13 cellular contexts compared by ENCODE assay signal in the genomic region with DNA sequence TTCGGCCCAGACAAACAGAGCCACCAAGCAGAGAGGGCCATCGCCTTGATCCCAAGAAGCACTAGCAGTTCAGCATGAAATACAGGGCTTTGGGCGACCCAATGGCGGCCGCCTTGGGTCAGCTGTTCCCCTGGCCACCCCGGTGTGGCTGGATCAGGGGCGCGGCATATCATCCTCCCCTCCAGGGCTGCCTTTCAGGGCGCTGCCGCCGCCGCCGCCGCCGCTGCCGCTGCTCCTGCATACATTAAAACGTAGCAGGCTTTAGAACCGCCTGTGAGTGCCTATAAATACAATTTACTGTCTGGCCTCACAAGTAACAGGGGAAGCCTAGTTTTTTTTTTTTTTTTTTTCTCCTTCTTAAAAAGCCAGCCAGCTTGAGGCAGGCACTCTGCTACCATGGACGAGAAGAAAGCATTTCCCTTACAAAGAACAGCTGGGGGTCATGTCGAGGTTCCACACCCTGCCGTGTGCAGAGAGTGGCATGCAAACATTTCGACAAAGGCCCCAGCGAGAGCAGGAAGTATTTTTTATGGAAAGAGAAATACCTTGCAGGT. TPM values are rescaled to one million over a fixed set of nuclear protein-coding genes. Genes with fewer than 3 reads are reported as not detected.
A peak's percentile ranks its signal among the peaks of the same experiment; 100 is the strongest.
DNase-seq lines count a peak whose midpoint lies in the region; ATAC-seq and TF ChIP-seq lines count a peak whose summit lies in the region.
"Had no signal": no experiment of that assay in that cellular context is flagged by ENCODE, and none has a peak within 500 bp of the region (broad histone marks: within the 10 kb centered on the region; RNA-seq: fewer than 3 reads in every experiment).

No MANE protein-coding gene starts in this region.

- H3K9ac ChIP-seq in HUES6 (ENCODE audit: low read length) = peak overlapping the region; percentile 86

- H3K27ac ChIP-seq in HUES6 (ENCODE audit: low read depth, low read length) (peak overlapping the region; percentile 94), prostate gland (peak overlapping the region in 1 of 2 donors; percentile 38), tibial nerve (no peak overlapping the region)
- H3K27ac ChIP-seq: esophagus squamous epithelium, testis had no signal

- intact Hi-C loops in prostate gland (cut with DNase I) = no loop called here

- no peak for TF ChIP-seq EP300 in tibial nerve (IDR thresholded peaks at IDR 0.05)

- peaks cover 34% of the 10 kb centered on the region for H3K4me1 Mint-ChIP-seq in glutamatergic neuron (ENCODE audit: low read depth, unreplicated experiment)

- peaks cover 4% of the 10 kb centered on the region for H3K9me3 Mint-ChIP-seq in glutamatergic neuron (ENCODE audit: unreplicated experiment)

- H3K36me3 ChIP-seq in HUES6 (ENCODE audit: control insufficient read depth, insufficient read depth, low read length) (peaks cover 51% of the 10 kb centered on the region), prostate gland (peaks cover 0 to 1% of the 10 kb centered on the region in 2 donors), tibial nerve (peaks cover 0 to 70% (median 0%) of the 10 kb centered on the region in 3 donors)

- ATAC-seq in left lobe of liver (no peak), HG03439 (IDR thresholded peaks at IDR 0.05; ENCODE audit: unreplicated experiment) (no peak)

- H3K27me3 ChIP-seq in HUES6 (ENCODE audit: control insufficient read depth, insufficient read depth, low read length) (no peaks in the 10 kb centered on the region), prostate gland (replicated peaks; ENCODE audit: insufficient read depth) (no peaks in the 10 kb centered on the region), tibial nerve (no peaks in the 10 kb centered on the region)
- H3K27me3 ChIP-seq: esophagus squamous epithelium, testis had no signal

- peak overlapping the region; percentile 87 for H3K27ac Mint-ChIP-seq in glutamatergic neuron (ENCODE audit: unreplicated experiment)

- peak overlapping the region; percentile 67 for H3K4me3 Mint-ChIP-seq in glutamatergic neuron (ENCODE audit: unreplicated experiment)

- WGBS in prostate gland = 33% methylated on average over 23 of the region's 23 CpGs
- WGBS in tibial nerve, 2 donors = 65 to 66% methylated on average over 23 of the region's 23 CpGs

- DNase-seq in NCI-H510A (lab: John Stamatoyannopoulos, UW) (peak; percentile 32), glutamatergic neuron (peak; percentile 65), prostate gland (ENCODE audit: low spot score) (peak; percentile 55), left lobe of liver (ENCODE audit: low spot score) (no peak), tibial nerve (ENCODE audit: low spot score in 2 of 2) (no peak), foreskin melanocyte (no peak)
- DNase-seq: activated T-cell treated with anti-CD3 and anti-CD28 coated beads, Interleukin-2, amount 50 U/mL, for 1 hour; esophagus squamous epithelium; Kasumi-1; kidney glomerular epithelial cell; testis had no signal

- TF ChIP-seq POLR2A in prostate gland (IDR thresholded peaks at IDR 0.05) (no peak), tibial nerve (IDR thresholded peaks at IDR 0.05) (no peak)

- H3K27me3 Mint-ChIP-seq in glutamatergic neuron (ENCODE audit: unreplicated experiment) = peaks cover 2% of the 10 kb centered on the region

- TF ChIP-seq CTCF in glutamatergic neuron (IDR thresholded peaks at IDR 0.05; ENCODE audit: partially characterized antibody, unreplicated experiment) = no peak
- no peak for TF ChIP-seq CTCF in prostate gland (IDR thresholded peaks at IDR 0.05)
- no peak for TF ChIP-seq CTCF in tibial nerve (IDR thresholded peaks at IDR 0.05)

- H3K4me3 ChIP-seq in HUES6 (ENCODE audit: low read depth, low read length) (peak overlapping the region; percentile 39), prostate gland (no peak overlapping the region), tibial nerve (no peak overlapping the region)
- H3K4me3 ChIP-seq: esophagus squamous epithelium, testis had no signal

- H3K9me3 ChIP-seq in HUES6 (ENCODE audit: control insufficient read depth, insufficient read depth, low read depth, low read length) (no peaks in the 10 kb centered on the region), prostate gland (no peaks in the 10 kb centered on the region), tibial nerve (no peaks in the 10 kb centered on the region)
- H3K9me3 ChIP-seq: esophagus squamous epithelium, testis had no signal

- peaks cover 76% of the 10 kb centered on the region for H3K4me1 ChIP-seq in HUES6 (ENCODE audit: control insufficient read depth, insufficient read depth, low read length)
- H3K4me1 ChIP-seq in prostate gland (replicated peaks) = peaks cover 7% of the 10 kb centered on the region
- peaks cover 0 to 27% (median 5%) of the 10 kb centered on the region in 4 donors for H3K4me1 ChIP-seq in tibial nerve
- H3K4me1 ChIP-seq: esophagus squamous epithelium had no signal

- H3K36me3 Mint-ChIP-seq in glutamatergic neuron (ENCODE audit: unreplicated experiment) = no peaks in the 10 kb centered on the region

RNA-seq across cellular contexts. Expression of gene EFCAB10, which starts 57.7 kb away (rescaled TPM):
- total RNA-seq in glutamatergic neuron (ENCODE audit: unreplicated experiment) (not detected), prostate gland (1 to 10 TPM in 1 of 2 donors, not detected in 1; 6.4 TPM), left lobe of liver (not detected), tibial nerve (not detected)
- total RNA-seq: esophagus squamous epithelium had no signal

Comparison
In these comparisons a context has a peak if more than half of its experiments do, and no peak if none do; other contexts are left out.
1. DNase-seq: peak in NCI-H510A (single experiment), glutamatergic neuron (single experiment) and prostate gland (single experiment); none in left lobe of liver (single experiment), tibial nerve (0 of 2) and foreskin melanocyte (single experiment).